ENCODE assay signal across 13 cellular contexts in genomic region chr2:134504586-134505336, GRCh38.
"Had no signal": no experiment of that assay in that cellular context is flagged by ENCODE, and none has a peak within 500 bp of the region (broad histone marks: within the 10 kb centered on the region; RNA-seq: fewer than 3 reads in every experiment).

No MANE protein-coding gene starts in this region.

- H3K4me1 ChIP-seq: stomach, testis had no signal

- H3K9me3 ChIP-seq: stomach, testis had no signal

- DNase-seq: activated CD4-positive, alpha-beta T cell treated with anti-CD3 and anti-CD28 coated beads for 1 hour; activated CD4-positive, alpha-beta T cell treated with anti-CD3 and anti-CD28 coated beads, Interleukin-2, amount 50 U/mL, for 48 hours; activated naive CD4-positive, alpha-beta T cell treated with Interleukin-2 at 50 U/mL for 16 hours; caudate nucleus; foreskin melanocyte; naive thymus-derived CD8-positive, alpha-beta T cell; posterior cingulate gyrus; stimulated activated CD4-positive, alpha-beta T cell treated with anti-CD3 and anti-CD28 coated beads, Interleukin-12 subunit alpha, Interleukin-12 subunit beta, amount 100 ng/mL, for 4 hours; stimulated activated CD4-positive, alpha-beta T cell treated with anti-CD3 and anti-CD28 coated beads, Interleukin-2, amount 100 ng/mL, for 24 hours; stomach; testis had no signal

- H3K4me3 ChIP-seq: stomach, testis had no signal

- H3K36me3 ChIP-seq: stomach had no signal

- H3K27me3 ChIP-seq: stomach, testis had no signal

- H3K27ac ChIP-seq: stomach, testis, VCaP had no signal

- ATAC-seq: activated T-helper 17 cell treated with anti-CD3 and anti-CD28 coated beads, Interleukin-2, amount 50 U/mL, for 72 hours; naive thymus-derived CD8-positive, alpha-beta T cell had no signal
